Comparison of ENCODE assay signal across 27 cellular contexts in genomic region chr10:48595533-48595932, GRCh38. TPM values are rescaled to one million over a fixed set of nuclear protein-coding genes. Genes with fewer than 3 reads are reported as not detected.
"Had no signal": no experiment of that assay in that cellular context is flagged by ENCODE, and none has a peak within 500 bp of the region (broad histone marks: within the 10 kb centered on the region; RNA-seq: fewer than 3 reads in every experiment).

No MANE protein-coding gene starts in this region.

- FAIRE-seq: endometrium, frontal cortex, small intestine had no signal

- H3K9me3 Mint-ChIP-seq: effector memory CD8-positive, alpha-beta T cell; naive B cell; natural killer cell treated with Interleukin-12 subunit alpha and Interleukin-12 subunit beta and Interleukin-15 and Interleukin-18, amount 100 ng/mL, for 72 hours; neural crest cell; type B pancreatic cell had no signal

- H3K79me2 ChIP-seq: parathyroid adenoma had no signal

- DNase-seq: dermis blood vessel endothelial cell; effector memory CD8-positive, alpha-beta T cell; hypothalamus; immature natural killer cell; islet precursor cell; kidney glomerular epithelial cell; left colon; left ventricle myocardium inferior; lower lobe of right lung; mucosa of descending colon; naive B cell; right lobe of liver; small intestine; stimulated activated CD4-positive, alpha-beta T cell treated with anti-CD3 and anti-CD28 coated beads, Interleukin-15, amount 100 ng/mL, for 24 hours; stimulated activated CD4-positive, alpha-beta T cell treated with anti-CD3 and anti-CD28 coated beads, Interleukin-2, amount 100 ng/mL, for 48 hours; stimulated activated CD8-positive, alpha-beta memory T cell treated with anti-CD3 and anti-CD28 coated beads, Interleukin-4, amount 100 ng/mL, for 48 hours; stimulated activated naive CD4-positive, alpha-beta T cell; testis; tibial artery had no signal

- H3K4me3 Mint-ChIP-seq: effector memory CD8-positive, alpha-beta T cell; immature natural killer cell; naive B cell; natural killer cell treated with Interleukin-12 subunit alpha and Interleukin-12 subunit beta and Interleukin-15 and Interleukin-18, amount 100 ng/mL, for 72 hours; type B pancreatic cell had no signal

- H3K4me1 ChIP-seq: lower lobe of right lung, parathyroid adenoma, right lobe of liver, testis, tibial artery had no signal

- H3K4me3 ChIP-seq: coronary artery, left ventricle myocardium inferior, lower lobe of right lung, mucosa of descending colon, right lobe of liver, testis, tibial artery had no signal

- H2AFZ ChIP-seq: parathyroid adenoma had no signal

- H3K27me3 ChIP-seq: right lobe of liver, testis, tibial artery had no signal

- H3K9me3 ChIP-seq: left ventricle myocardium inferior, lower lobe of right lung, mucosa of descending colon, right lobe of liver, testis, tibial artery had no signal

- ATAC-seq: effector memory CD8-positive, alpha-beta T cell; left colon; lower lobe of right lung; mucosa of descending colon; natural killer cell treated with Interleukin-12 subunit alpha and Interleukin-12 subunit beta and Interleukin-15 and Interleukin-18, amount 100 ng/mL, for 72 hours; right lobe of liver had no signal

- H3K9ac ChIP-seq: parathyroid adenoma had no signal

- H3K27ac ChIP-seq: coronary artery, left ventricle myocardium inferior, lower lobe of right lung, parathyroid adenoma, right lobe of liver, testis, tibial artery had no signal

- H3K27ac Mint-ChIP-seq: effector memory CD8-positive, alpha-beta T cell; immature natural killer cell; natural killer cell treated with Interleukin-12 subunit alpha and Interleukin-12 subunit beta and Interleukin-15 and Interleukin-18, amount 100 ng/mL, for 72 hours; progenitor cell of endocrine pancreas; type B pancreatic cell had no signal

- H3K4me1 Mint-ChIP-seq: immature natural killer cell had no signal

- H3K36me3 ChIP-seq: left ventricle myocardium inferior, lower lobe of right lung, right lobe of liver, tibial artery had no signal

- H3K36me3 Mint-ChIP-seq: immature natural killer cell; naive B cell; natural killer cell treated with Interleukin-12 subunit alpha and Interleukin-12 subunit beta and Interleukin-15 and Interleukin-18, amount 100 ng/mL, for 72 hours; type B pancreatic cell had no signal

RNA-seq across cellular contexts. Expression of gene ARHGAP22, which starts 9.3 kb away (rescaled TPM):
- polyA plus RNA-seq: immature natural killer cell had no signal
